ENCODE assay signal across 17 cellular contexts in genomic region chr17:18877104-18877503, GRCh38. TPM values are rescaled to one million over a fixed set of nuclear protein-coding genes. Genes with fewer than 3 reads are reported as not detected.
DNase-seq lines count a peak whose midpoint lies in the region; ATAC-seq, FAIRE-seq and TF ChIP-seq lines count a peak whose summit lies in the region.
"Had no signal": no experiment of that assay in that cellular context is flagged by ENCODE, and none has a peak within 500 bp of the region (broad histone marks: within the 10 kb centered on the region; RNA-seq: fewer than 3 reads in every experiment).

No MANE protein-coding gene starts in this region.

- no peaks in the 10 kb centered on the region for H3K9me2 ChIP-seq in GM23248 (ENCODE audit: insufficient read depth)

- no peaks in the 10 kb centered on the region for H4K20me1 ChIP-seq in GM23248 (ENCODE audit: insufficient read depth)

- POLR2A ChIA-PET in A549 (lab: Yijun Ruan, JAX), result no interaction called here

- ATAC-seq in A549 (peak; percentile 64 to 83; a peak in 4 of 6 replicates), RWPE2 (ENCODE audit: low read depth) (peak; percentile 96), GM19328 (IDR thresholded peaks at IDR 0.05; ENCODE audit: unreplicated experiment) (no peak)

- DNase-seq in A549 (ENCODE audit: low read depth in 1 of 2, low spot score in 1 of 2) (peak in 1 of 2 experiments; percentile 21), GM23248 (peak; percentile 10), RWPE2 (ENCODE audit: low spot score) (no peak), glomerular visceral epithelial cell (ENCODE audit: extremely low spot score) (peak; percentile 53), NOMO-1 (lab: John Stamatoyannopoulos, UW; ENCODE audit: unreplicated experiment in 2 of 2) (no peak)
- DNase-seq in activated CD4-positive, CD25-positive, alpha-beta regulatory T cell (lab: John Stamatoyannopoulos, UW), result no peak
- DNase-seq in activated CD4-positive, alpha-beta T cell treated with anti-CD3 and anti-CD28 coated beads, Interleukin-2, amount 10 ng/mL, durations not matched to agents 24 days and 14 days, result no peak
- DNase-seq: activated CD4-positive, alpha-beta T cell treated with anti-CD3 and anti-CD28 coated beads, Interleukin-2, amount 10 ng/mL, durations not matched to agents 7 days and 5 days; activated naive CD4-positive, alpha-beta T cell treated with Interleukin-2 at 50 U/mL for 16 hours; activated T-cell treated with anti-CD3 and anti-CD28 coated beads for 4 hours; KG1; NCI-H1105 treated with DMSO at 0.1 percent for 48 hours; NCI-H748 treated with DMSO at 0.1 percent for 48 hours had no signal

- TF ChIP-seq RAD21 in A549 (conservative IDR thresholded peaks at IDR 0.05 in 1 of 2, IDR thresholded peaks at IDR 0.05 in 1 of 2), result no peak

- peak; percentile 36 for FAIRE-seq in A549 (lab: Jason Lieb, UNC)
- FAIRE-seq: G401.6, TTC549 had no signal

- intact Hi-C loops in activated CD4-positive, alpha-beta T cell treated with anti-CD3 and anti-CD28 coated beads, Interleukin-2, amount 10 ng/mL, durations not matched to agents 24 days and 14 days (cut with micrococcal nuclease), result no loop called here

- peaks cover 51% of the 10 kb centered on the region for H3K36me3 Mint-ChIP-seq in activated CD4-positive, alpha-beta T cell treated with anti-CD3 and anti-CD28 coated beads, Interleukin-2, amount 10 ng/mL, durations not matched to agents 24 days and 14 days (ENCODE audit: low read depth)

- TF ChIP-seq CTCF in A549 (IDR thresholded peaks at IDR 0.05) (no peak), RWPE2 (IDR thresholded peaks at IDR 0.05; ENCODE audit: poor library complexity, severe bottlenecking) (no peak)

- in situ Hi-C loops in GM23248 (cut with MboI), result no loop called here

- H3K4me3 ChIP-seq in A549, result no peak overlapping the region
- no peak overlapping the region for H3K4me3 ChIP-seq in GM23248
- H3K4me3 ChIP-seq in RWPE2 (ENCODE audit: severe bottlenecking), result no peak overlapping the region

- peaks cover 11% of the 10 kb centered on the region; the same call in 2 of the 3 replicates for H3K4me1 ChIP-seq in A549
- H3K4me1 ChIP-seq in GM23248 (ENCODE audit: insufficient read depth), result no peaks in the 10 kb centered on the region
- H3K4me1 ChIP-seq in RWPE2 (ENCODE audit: insufficient read depth, poor library complexity, severe bottlenecking), result peaks cover 4% of the 10 kb centered on the region

- no peaks in the 10 kb centered on the region for H3K79me2 ChIP-seq in GM23248 (ENCODE audit: insufficient read depth)

- no peak overlapping the region for H2AFZ ChIP-seq in GM23248

- H3K27me3 Mint-ChIP-seq in activated CD4-positive, alpha-beta T cell treated with anti-CD3 and anti-CD28 coated beads, Interleukin-2, amount 10 ng/mL, durations not matched to agents 24 days and 14 days, result no peaks in the 10 kb centered on the region
- H3K27me3 Mint-ChIP-seq: activated CD4-positive, alpha-beta T cell treated with anti-CD3 and anti-CD28 coated beads, Interleukin-2, amount 10 ng/mL, durations not matched to agents 7 days and 5 days had no signal

- peak overlapping the region in 1 of 2 experiments; percentile 65; a peak in 4 of 6 replicates for H3K27ac ChIP-seq in A549
- no peak overlapping the region for H3K27ac ChIP-seq in GM23248
- peak overlapping the region; percentile 32 for H3K27ac ChIP-seq in RWPE2 (ENCODE audit: poor library complexity, severe bottlenecking)

- no peaks in the 10 kb centered on the region for H3F3A ChIP-seq in GM23248 (ENCODE audit: insufficient read depth)

- H3K4me1 Mint-ChIP-seq in activated CD4-positive, alpha-beta T cell treated with anti-CD3 and anti-CD28 coated beads, Interleukin-2, amount 10 ng/mL, durations not matched to agents 24 days and 14 days, result peaks cover 2% of the 10 kb centered on the region
- H3K4me1 Mint-ChIP-seq: nephron had no signal

- H3K4me3 Mint-ChIP-seq in activated CD4-positive, alpha-beta T cell treated with anti-CD3 and anti-CD28 coated beads, Interleukin-2, amount 10 ng/mL, durations not matched to agents 24 days and 14 days, result no peak overlapping the region
- H3K4me3 Mint-ChIP-seq: activated CD4-positive, alpha-beta T cell treated with anti-CD3 and anti-CD28 coated beads, Interleukin-2, amount 10 ng/mL, durations not matched to agents 7 days and 5 days; nephron had no signal

- TF ChIP-seq POLR2A in A549 (IDR thresholded peaks at IDR 0.05; ENCODE audit: low read length), result no peak

- CTCF ChIA-PET in A549 (lab: Yijun Ruan, JAX), result interaction anchor here (0.6 to 2.1 kb wide), 7 partner anchors 10 to 657 kb away, joined by 3 to 6 read pairs (median 5); no protein-coding TSS in a partner anchor

- H3K9me3 Mint-ChIP-seq in activated CD4-positive, alpha-beta T cell treated with anti-CD3 and anti-CD28 coated beads, Interleukin-2, amount 10 ng/mL, durations not matched to agents 24 days and 14 days, result no peaks in the 10 kb centered on the region
- H3K9me3 Mint-ChIP-seq: activated CD4-positive, alpha-beta T cell treated with anti-CD3 and anti-CD28 coated beads, Interleukin-2, amount 10 ng/mL, durations not matched to agents 7 days and 5 days; nephron had no signal

- H3K4me2 ChIP-seq in A549 (peak overlapping the region; percentile 21; the same call in 1 of the 3 replicates), GM23248 (ENCODE audit: unreplicated experiment) (no peak overlapping the region)

- H3K27ac Mint-ChIP-seq in activated CD4-positive, alpha-beta T cell treated with anti-CD3 and anti-CD28 coated beads, Interleukin-2, amount 10 ng/mL, durations not matched to agents 24 days and 14 days, result no peak overlapping the region
- H3K27ac Mint-ChIP-seq: activated CD4-positive, alpha-beta T cell treated with anti-CD3 and anti-CD28 coated beads, Interleukin-2, amount 10 ng/mL, durations not matched to agents 7 days and 5 days; nephron had no signal

- H3K36me3 ChIP-seq in GM23248 (ENCODE audit: low read depth) (no peaks in the 10 kb centered on the region; the same call in 1 of the 2 replicates), RWPE2 (ENCODE audit: low read depth) (peaks cover 68% of the 10 kb centered on the region)

- no peaks in the 10 kb centered on the region for H3K9me3 ChIP-seq in A549
- H3K9me3 ChIP-seq in GM23248 (ENCODE audit: low read depth), result no peaks in the 10 kb centered on the region
- no peaks in the 10 kb centered on the region for H3K9me3 ChIP-seq in RWPE2 (ENCODE audit: severe bottlenecking)

- no peak for TF ChIP-seq EP300 in A549 (IDR thresholded peaks at IDR 0.05)

- no peaks in the 10 kb centered on the region for H3K27me3 ChIP-seq in GM23248 (replicated peaks; ENCODE audit: insufficient read depth)
- H3K27me3 ChIP-seq in RWPE2 (ENCODE audit: insufficient read depth, poor library complexity, severe bottlenecking), result no peaks in the 10 kb centered on the region

- WGBS in A549 (ENCODE audit: missing lambda C conversion rate), result 74% methylated on average over 6 of the region's 6 CpGs
- WGBS in GM23248 (ENCODE audit: low coverage in 1 of 2, low lambda C conversion rate in 2 of 2, missing lambda C conversion rate in 2 of 2), 2 experiments, result 86 to 88% methylated on average over 6 of the region's 6 CpGs

- H3K9ac ChIP-seq in GM23248, result no peak overlapping the region

TF ChIP-seq in A549, 52 proteins besides CTCF, POLR2A, EP300 and RAD21:
- TF ChIP-seq FOXS1 (CRISPR knock-in tag; IDR thresholded peaks at IDR 0.05) (no peak), KDM1A (IDR thresholded peaks at IDR 0.05; ENCODE audit: low read depth) (no peak), HMGXB4 (CRISPR knock-in tag; IDR thresholded peaks at IDR 0.05; ENCODE audit: borderline replicate concordance) (no peak), EHF (CRISPR knock-in tag; IDR thresholded peaks at IDR 0.05) (no peak), HDAC2 (IDR thresholded peaks at IDR 0.05) (no peak)
TF ChIP-seq in A549: peak in this region for 0.

RNA-seq across cellular contexts. Expression of gene PRPSAP2, which starts 19.2 kb away (rescaled TPM):
- 76.1 and 82.1 TPM in 2 replicates for polyA plus RNA-seq in A549 (2011; rRNA removed)
- polyA plus RNA-seq in A549 (2012; cell fraction: cytosol; rRNA removed), result 38.2 and 43.7 TPM in 2 replicates
- 23.3 and 33.4 TPM in 2 replicates for polyA plus RNA-seq in A549 (2012; cell fraction: nucleus; rRNA removed)
- polyA plus RNA-seq in A549 (2017; fragmentation: RNase III; extraction: RNeasy Plus Mini Kit Qiagen cat#74134 plus additional on column Dnase treatment), result 53.3 to 55.3 TPM (median 54.9 TPM) in 3 replicates
- 40.5 and 48.3 TPM in 2 replicates for polyA minus RNA-seq in A549 (2011; rRNA and poly(A)+ RNA removed)
- 23.5 and 25.0 TPM in 2 replicates for total RNA-seq in GM23248 (2014; rRNA removed; shearing (Covaris generic))
- 19.4 and 20.6 TPM in 2 replicates for polyA plus RNA-seq in GM23248 (2016; fragmentation: Nextera tagmentation; extraction: Ambion mirVana)
- 70.0 and 74.0 TPM in 2 replicates for total RNA-seq in activated CD4-positive, alpha-beta T cell treated with anti-CD3 and anti-CD28 coated beads, Interleukin-2, amount 10 ng/mL, durations not matched to agents 24 days and 14 days

Comparison
In these comparisons a context has a peak if more than half of its experiments do, and no peak if none do; other contexts are left out.
1. DNase-seq: peak in GM23248 (single experiment) and glomerular visceral epithelial cell (single experiment); none in RWPE2 (single experiment), activated CD4-positive, CD25-positive, alpha-beta regulatory T cell (0 of 4), NOMO-1 (0 of 2) and activated CD4-positive, alpha-beta T cell treated with anti-CD3 and anti-CD28 coated beads, Interleukin-2, amount 10 ng/mL, durations not matched to agents 24 days and 14 days (single experiment).